In genomic region chr16:24999856-25000447, GRCh38 we compare ENCODE assay signal across 1 cellular context.
TF ChIP-seq lines count a peak whose summit lies in the region.

No MANE protein-coding gene starts in this region.

TF ChIP-seq in A549, 52 proteins besides CTCF, POLR2A, EP300 and RAD21 (continued from another document):
- TF ChIP-seq PHF8 (IDR thresholded peaks at IDR 0.05; ENCODE audit: borderline replicate concordance, low read depth) (no peak), CHD4 (IDR thresholded peaks at IDR 0.05; ENCODE audit: borderline replicate concordance) (no peak), ELK1 (IDR thresholded peaks at IDR 0.05; ENCODE audit: low read depth, low read length) (no peak), RNF2 (IDR thresholded peaks at IDR 0.05; ENCODE audit: borderline replicate concordance, low read depth) (no peak), POLR2AphosphoS2 (conservative IDR thresholded peaks at IDR 0.05; ENCODE audit: low read length) (no peak), FOSL2 (IDR thresholded peaks at IDR 0.05) (no peak), FOSL2 (CRISPR knock-in tag; IDR thresholded peaks at IDR 0.05) (no peak), HMGXB4 (CRISPR knock-in tag; IDR thresholded peaks at IDR 0.05; ENCODE audit: borderline replicate concordance) (no peak), ATOH8 (CRISPR knock-in tag; IDR thresholded peaks at IDR 0.05; ENCODE audit: low read depth) (no peak), USF2 (IDR thresholded peaks at IDR 0.05) (no peak), REST (IDR thresholded peaks at IDR 0.05) (no peak)
